23 cellular contexts compared by ENCODE assay signal in genomic region chr3:53536282-53536681, GRCh38. TPM values are rescaled to one million over a fixed set of nuclear protein-coding genes. Genes with fewer than 3 reads are reported as not detected.
A peak's percentile ranks its signal among the peaks of the same experiment; 100 is the strongest.
DNase-seq lines count a peak whose midpoint lies in the region; ATAC-seq and TF ChIP-seq lines count a peak whose summit lies in the region.
"Had no signal": no experiment of that assay in that cellular context is flagged by ENCODE, and none has a peak within 500 bp of the region (broad histone marks: within the 10 kb centered on the region; RNA-seq: fewer than 3 reads in every experiment).

No MANE protein-coding gene starts in this region.

- H3K4me1 ChIP-seq in hepatocyte (ENCODE audit: insufficient read depth): peaks cover 6% of the 10 kb centered on the region
- H3K4me1 ChIP-seq: BE2C had no signal

- no peak for TF ChIP-seq CTCF in hepatocyte (IDR thresholded peaks at IDR 0.05; ENCODE audit: poor library complexity)

- DNase-seq in NCI-H2171 treated with DMSO at 0.1 percent for 48 hours (lab: John Stamatoyannopoulos, UW): peak; percentile 9
- DNase-seq in NCI-H2171 (lab: John Stamatoyannopoulos, UW): no peak
- no peak for DNase-seq in hepatocyte (ENCODE audit: low spot score)
- DNase-seq in superior temporal gyrus (ENCODE audit: extremely low spot score): peak; percentile 6
- DNase-seq in amygdala (lab: John Stamatoyannopoulos, UW): no peak
- DNase-seq: 8988T; ACHN; AML-193; BE2C; CD4-positive, alpha-beta T cell; CD8-positive, alpha-beta memory T cell; DMS 273 treated with DMSO at 0.1 percent for 48 hours; DMS79; EL; GDM1; H9 had no signal

- no peak overlapping the region for H2AFZ ChIP-seq in hepatocyte
- H2AFZ ChIP-seq: GM23338 had no signal

- H3K36me3 ChIP-seq in hepatocyte (replicated peaks; ENCODE audit: insufficient read depth, low read depth): no peaks in the 10 kb centered on the region
- H3K36me3 ChIP-seq: BE2C; BLaER1 treated with 17β-estradiol and CSF1 and Interleukin-3, amounts not matched to agents 10 nM and 100 nM had no signal

- H3K4me2 ChIP-seq in hepatocyte: no peak overlapping the region
- H3K4me2 ChIP-seq: A549; BLaER1 treated with 17β-estradiol and CSF1 and Interleukin-3, amounts not matched to agents 10 nM and 100 nM; GM23338 had no signal

- H3K4me3 ChIP-seq in hepatocyte: no peak overlapping the region
- H3K4me3 ChIP-seq: A549; BLaER1 treated with 17β-estradiol and CSF1 and Interleukin-3, amounts not matched to agents 10 nM and 100 nM; GM12878; GM23338 had no signal

- no peaks in the 10 kb centered on the region for H3K9me3 ChIP-seq in hepatocyte (ENCODE audit: low read depth)
- H3K9me3 ChIP-seq: A549; BE2C; BLaER1 treated with 17β-estradiol and CSF1 and Interleukin-3, amounts not matched to agents 10 nM and 100 nM had no signal

- peak overlapping the region; percentile 27 for H3K27ac ChIP-seq in hepatocyte
- H3K27ac ChIP-seq: BLaER1 treated with 17β-estradiol and CSF1 and Interleukin-3, amounts not matched to agents 10 nM and 100 nM had no signal

- no peaks in the 10 kb centered on the region for H4K20me1 ChIP-seq in hepatocyte (ENCODE audit: insufficient read depth, poor library complexity, severe bottlenecking)
- H4K20me1 ChIP-seq: BLaER1 treated with 17β-estradiol and CSF1 and Interleukin-3, amounts not matched to agents 10 nM and 100 nM had no signal

- no peaks in the 10 kb centered on the region for H3K27me3 ChIP-seq in hepatocyte
- H3K27me3 ChIP-seq: BE2C; BLaER1 treated with 17β-estradiol and CSF1 and Interleukin-3, amounts not matched to agents 10 nM and 100 nM had no signal

- ATAC-seq in SK-N-SH treated with all-trans-retinoic acid at 6 μM for 48 hours (no peak), GM21528 (IDR thresholded peaks at IDR 0.05; ENCODE audit: low FRiP score, unreplicated experiment) (no peak)
- ATAC-seq: A549, GM12878, GM23338, HCT116 had no signal

- H3K9me2 ChIP-seq in hepatocyte (replicated peaks; ENCODE audit: insufficient read depth): no peaks in the 10 kb centered on the region

- WGBS in hepatocyte (ENCODE audit: low lambda C conversion rate, missing lambda C conversion rate): 69% methylated on average over 4 of the region's 4 CpGs

- no peaks in the 10 kb centered on the region for H3K79me2 ChIP-seq in hepatocyte

TF ChIP-seq in SK-N-SH treated with all-trans-retinoic acid at 6 μM for 48 hours, 23 proteins besides CTCF, POLR2A, EP300 and RAD21:
- TF ChIP-seq TSHZ2 (CRISPR knock-in tag; IDR thresholded peaks at IDR 0.05) (no peak; the same call in 1 of the 2 replicates), PATZ1 (CRISPR knock-in tag; IDR thresholded peaks at IDR 0.05; ENCODE audit: borderline replicate concordance) (no peak), PPARA (CRISPR knock-in tag; IDR thresholded peaks at IDR 0.05; ENCODE audit: borderline replicate concordance) (no peak), ZFP3 (CRISPR knock-in tag; IDR thresholded peaks at IDR 0.05) (no peak), TCF4 (CRISPR knock-in tag; IDR thresholded peaks at IDR 0.05; ENCODE audit: borderline replicate concordance) (peak; percentile 90), ESRRG (CRISPR knock-in tag; IDR thresholded peaks at IDR 0.05) (no peak)

RNA-seq across cellular contexts. Expression of gene CACNA1D, which starts 41.9 kb away (rescaled TPM):
- 27.8 and 30.1 TPM in 2 replicates for total RNA-seq in hepatocyte
- 5.2 and 8.9 TPM in 2 replicates for polyA plus RNA-seq in hepatocyte
- total RNA-seq: CD4-positive, alpha-beta T cell had no signal

Comparison
In these comparisons a context has a peak if more than half of its experiments do, and no peak if none do; other contexts are left out.
1. DNase-seq: peak in NCI-H2171 treated with DMSO at 0.1 percent for 48 hours (single experiment) and superior temporal gyrus (single experiment); none in NCI-H2171 (single experiment), hepatocyte (single experiment) and amygdala (0 of 56).